17 cellular contexts compared by ENCODE assay signal in genomic region chr2:29367986-29368677, GRCh38.
DNase-seq lines count a peak whose midpoint lies in the region; ATAC-seq and TF ChIP-seq lines count a peak whose summit lies in the region.
"Had no signal": no experiment of that assay in that cellular context is flagged by ENCODE, and none has a peak within 500 bp of the region (broad histone marks: within the 10 kb centered on the region; RNA-seq: fewer than 3 reads in every experiment).

No MANE protein-coding gene starts in this region.

- POLR2A ChIA-PET in IMR-90 (lab: Charles Lee; ENCODE audit: unreplicated experiment) = interaction anchor here (0.6 kb wide), 1 partner anchor 16 kb away, joined by 3 read pairs; no protein-coding TSS in a partner anchor

- no peak overlapping the region for H2AK5ac ChIP-seq in IMR-90 (ENCODE audit: low read depth, low read length)

- in situ Hi-C loops in IMR-90 (cut with MboI; ENCODE audit: low sequenced_read_pairs) = no loop called here

- no peaks in the 10 kb centered on the region for H3K9me1 ChIP-seq in IMR-90 (ENCODE audit: insufficient read depth, low read length)

- ATAC-seq in IMR-90 (ENCODE audit: low read depth) = no peak

- H3K14ac ChIP-seq in IMR-90 (replicated peaks; ENCODE audit: low read depth, low read length) = no peak overlapping the region

- no peaks in the 10 kb centered on the region for H3K79me1 ChIP-seq in IMR-90 (ENCODE audit: low read depth in 1 of 2, low read length in 2 of 2)

- H3K27ac ChIP-seq in IMR-90 (ENCODE audit: insufficient read depth, low read length) (no peak overlapping the region), hepatocyte (no peak overlapping the region)
- H3K27ac ChIP-seq: C4-2B, HL-60 had no signal

- H4K8ac ChIP-seq in IMR-90 (ENCODE audit: low read depth in 2 of 2, low read length in 2 of 2) = no peak overlapping the region; a peak in 1 of 4 replicates

- H3K4me2 ChIP-seq in IMR-90 (ENCODE audit: low read depth, low read length) = no peak overlapping the region
- H3K4me2 ChIP-seq in hepatocyte = no peak overlapping the region

- no peaks in the 10 kb centered on the region for H3K9me3 ChIP-seq in IMR-90 (ENCODE audit: control insufficient read depth, insufficient read depth, low read length)
- no peaks in the 10 kb centered on the region for H3K9me3 ChIP-seq in hepatocyte (ENCODE audit: low read depth)

- no peak overlapping the region for H2BK20ac ChIP-seq in IMR-90 (ENCODE audit: low read depth, low read length)

- H3K23ac ChIP-seq in IMR-90 (ENCODE audit: low read depth, low read length) = no peak overlapping the region

- no peak overlapping the region for H2BK5ac ChIP-seq in IMR-90 (ENCODE audit: low read depth, low read length, poor library complexity, severe bottlenecking)

- dilution Hi-C loops in IMR-90 (cut with HindIII; ENCODE audit: low sequenced_read_pairs, unreplicated experiment) = no loop called here

- no peak for TF ChIP-seq POLR2A in IMR-90 (IDR thresholded peaks at IDR 0.05; ENCODE audit: low read depth, low read length)

- no peak overlapping the region for H3K56ac ChIP-seq in IMR-90 (ENCODE audit: extremely low read depth, insufficient read depth, low read length)

- H4K5ac ChIP-seq in IMR-90 (ENCODE audit: low read depth, low read length) = no peak overlapping the region

- CTCF ChIA-PET in IMR-90 (lab: Yijun Ruan, JAX) = no interaction called here

- no peak overlapping the region for H3K18ac ChIP-seq in IMR-90 (ENCODE audit: low read depth, low read length)

- no peaks in the 10 kb centered on the region for H3K9me2 ChIP-seq in hepatocyte (replicated peaks; ENCODE audit: insufficient read depth)

- intact Hi-C loops in IMR-90 (cut with micrococcal nuclease) = no loop called here

- H3K27me3 ChIP-seq in IMR-90 (ENCODE audit: control insufficient read depth, insufficient read depth, low read length) (peaks cover 9% of the 10 kb centered on the region), hepatocyte (no peaks in the 10 kb centered on the region)

- no peak overlapping the region for H3K4ac ChIP-seq in IMR-90 (ENCODE audit: low read depth, low read length)

- H3K4me3 ChIP-seq in IMR-90 (ENCODE audit: insufficient read depth, low read depth, low read length) (no peak overlapping the region), fibroblast of pulmonary artery (replicated peaks; ENCODE audit: low read depth, low read length) (no peak overlapping the region), hepatocyte (no peak overlapping the region)

- no peaks in the 10 kb centered on the region for H3K79me2 ChIP-seq in hepatocyte

- 57% methylated on average over 1 of the region's 3 CpGs; no CpG with 5 or more reads in 1 of the 2 experiments for WGBS in IMR-90 (ENCODE audit: extremely low coverage in 2 of 2, insufficient read length in 1 of 2), 2 experiments
- WGBS in hepatocyte (ENCODE audit: low lambda C conversion rate, missing lambda C conversion rate) = 79% methylated on average over 3 of the region's 3 CpGs

- no peak overlapping the region for H2AK9ac ChIP-seq in IMR-90 (replicated peaks; ENCODE audit: low read depth, low read length, poor library complexity)

- no peak overlapping the region for H3K9ac ChIP-seq in IMR-90 (ENCODE audit: low read depth, low read length)

- no peak overlapping the region; the same call in 1 of the 2 replicates for H4K91ac ChIP-seq in IMR-90 (ENCODE audit: insufficient read depth, low read depth, low read length)

- H4K20me1 ChIP-seq in IMR-90 (ENCODE audit: insufficient read depth, low read length) (no peaks in the 10 kb centered on the region), hepatocyte (ENCODE audit: insufficient read depth, poor library complexity, severe bottlenecking) (no peaks in the 10 kb centered on the region)

- no peaks in the 10 kb centered on the region for H3K4me1 ChIP-seq in IMR-90 (ENCODE audit: control insufficient read depth, insufficient read depth, low read length)
- H3K4me1 ChIP-seq in hepatocyte (ENCODE audit: insufficient read depth) = no peaks in the 10 kb centered on the region

- no peak overlapping the region for H2BK120ac ChIP-seq in IMR-90 (ENCODE audit: low read depth, low read length)

- H2BK15ac ChIP-seq in IMR-90 (ENCODE audit: low read depth, low read length) = no peak overlapping the region

- TF ChIP-seq RAD21 in IMR-90 (IDR thresholded peaks at IDR 0.05; ENCODE audit: low read length) = no peak

- DNase-seq in EL = peak; percentile 51
- no peak for DNase-seq in IMR-90
- DNase-seq in amniotic epithelial cell (ENCODE audit: low read depth) = peak; percentile 76
- DNase-seq in fibroblast of pulmonary artery (ENCODE audit: low read depth) = peak; percentile 41
- no peak for DNase-seq in NCI-H1417 (lab: John Stamatoyannopoulos, UW)
- no peak for DNase-seq in activated CD4-positive, alpha-beta T cell treated with anti-CD3 and anti-CD28 coated beads, Interleukin-2, amount 50 U/mL, for 4 hours
- DNase-seq in 8988T = no peak
- DNase-seq in hepatocyte (ENCODE audit: low spot score) = no peak
- DNase-seq: H9, KG1, MM.1S, NCI-H1105, NCI-H1694 treated with DMSO at 0.1 percent for 48 hours, NCI-H2107, NCI-H2227 treated with DMSO at 0.1 percent for 48 hours had no signal

- no TSS peak for BruUV-seq in IMR-90 (replicated peaks; lab: Mats Ljungman, UMichigan)

- TF ChIP-seq CTCF in IMR-90 (conservative IDR thresholded peaks at IDR 0.05; ENCODE audit: low read depth, low read length) (no peak), fibroblast of pulmonary artery (IDR thresholded peaks at IDR 0.05; ENCODE audit: low read length, missing control alignments) (no peak), hepatocyte (IDR thresholded peaks at IDR 0.05; ENCODE audit: poor library complexity) (no peak)

- H2AFZ ChIP-seq in IMR-90 (replicated peaks; ENCODE audit: low read length, poor library complexity) (no peak overlapping the region), hepatocyte (no peak overlapping the region)

- H3K36me3 ChIP-seq in IMR-90 (ENCODE audit: control insufficient read depth, insufficient read depth, low read length) (no peaks in the 10 kb centered on the region), hepatocyte (replicated peaks; ENCODE audit: insufficient read depth, low read depth) (no peaks in the 10 kb centered on the region)

TF ChIP-seq in IMR-90, 13 proteins besides CTCF, POLR2A, EP300 and RAD21:
- TF ChIP-seq CEBPB (IDR thresholded peaks at IDR 0.05; ENCODE audit: low read depth, low read length) (peak; percentile 9; the same call in 1 of the 2 replicates), CHD1 (IDR thresholded peaks at IDR 0.05; ENCODE audit: low read depth, low read length) (no peak)
TF ChIP-seq in IMR-90: peak in this region for 1.

Comparison
In these comparisons a context has a peak if more than half of its experiments do, and no peak if none do; other contexts are left out.
1. DNase-seq: peak in EL (single experiment), amniotic epithelial cell (single experiment) and fibroblast of pulmonary artery (single experiment); none in IMR-90 (single experiment), NCI-H1417 (0 of 3), activated CD4-positive, alpha-beta T cell treated with anti-CD3 and anti-CD28 coated beads, Interleukin-2, amount 50 U/mL, for 4 hours (0 of 2), 8988T (single experiment) and hepatocyte (single experiment).